ENCODE assay signal across 12 cellular contexts in the genomic region with DNA sequence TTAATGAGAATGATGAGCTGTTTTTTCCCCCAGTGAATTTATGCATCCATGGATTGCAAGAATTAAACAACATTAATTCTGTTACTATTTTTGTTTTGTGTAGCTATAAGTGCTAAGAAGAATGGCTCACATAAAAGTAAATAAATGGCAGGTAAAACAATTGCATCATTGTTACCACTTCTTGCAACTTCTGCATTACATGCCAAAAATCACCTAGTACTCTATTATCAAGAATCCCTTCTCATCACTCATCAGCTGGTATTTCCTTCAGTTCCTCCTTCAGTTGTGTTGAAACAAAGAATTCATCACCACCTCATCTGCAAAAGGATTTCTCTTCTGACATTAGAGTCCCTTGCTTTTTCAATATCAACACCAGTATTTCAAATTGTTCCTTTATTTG. TPM values are rescaled to one million over a fixed set of nuclear protein-coding genes. Genes with fewer than 3 reads are reported as not detected.
DNase-seq lines count a peak whose midpoint lies in the region; ATAC-seq and TF ChIP-seq lines count a peak whose summit lies in the region.
"Had no signal": no experiment of that assay in that cellular context is flagged by ENCODE, and none has a peak within 500 bp of the region (broad histone marks: within the 10 kb centered on the region; RNA-seq: fewer than 3 reads in every experiment).

No MANE protein-coding gene starts in this region.

- TF ChIP-seq POLR2A in adrenal gland (IDR thresholded peaks at IDR 0.05) (no peak), esophagus muscularis mucosa (IDR thresholded peaks at IDR 0.05; ENCODE audit: low read depth) (no peak), transverse colon (IDR thresholded peaks at IDR 0.05) (no peak)

- H3K4me3 ChIP-seq in adrenal gland: peak overlapping the region in 2 of 4 donors; percentile 17 to 56
- peak overlapping the region; percentile 48 to 57 (median 54) for H3K4me3 ChIP-seq in esophagus muscularis mucosa
- no peak overlapping the region for H3K4me3 ChIP-seq in neural progenitor cell
- peak overlapping the region in 3 of 4 donors; percentile 13 to 49 (median 25) for H3K4me3 ChIP-seq in transverse colon

- no peak overlapping the region for H3K9ac ChIP-seq in neural progenitor cell

- no peak overlapping the region for H3K4me2 ChIP-seq in neural progenitor cell

- H3K27ac ChIP-seq in adrenal gland (peak overlapping the region in 3 of 5 donors; percentile 27 to 61 (median 29)), esophagus muscularis mucosa (replicated peaks in 1 of 4) (peak overlapping the region; percentile 77 to 83 (median 81)), neural progenitor cell (no peak overlapping the region), transverse colon (peak overlapping the region; percentile 74 to 84 (median 76))
- H3K27ac ChIP-seq: HL-60, pancreas had no signal

- peaks cover 0 to 8% of the 10 kb centered on the region in 2 donors for H3K36me3 ChIP-seq in adrenal gland (replicated peaks in 1 of 2)
- H3K36me3 ChIP-seq in esophagus muscularis mucosa: peaks cover 9 to 37% (median 23%) of the 10 kb centered on the region in 4 donors
- H3K36me3 ChIP-seq in neural progenitor cell: no peaks in the 10 kb centered on the region
- H3K36me3 ChIP-seq in transverse colon: peaks cover 0 to under 1% (median 0%) of the 10 kb centered on the region in 4 donors
- H3K36me3 ChIP-seq: pancreas had no signal

- H3K9me3 Mint-ChIP-seq in neural progenitor cell: no peaks in the 10 kb centered on the region
- H3K9me3 Mint-ChIP-seq in stimulated activated memory B cell treated with anti-CD40 and anti-IgM and Interleukin-4, amounts not matched to agents 10 μg/mL and 1 μg/mL and 100 μg/mL, for 72 hours: no peaks in the 10 kb centered on the region
- no peaks in the 10 kb centered on the region for H3K9me3 Mint-ChIP-seq in natural killer cell treated with Interleukin-12 subunit alpha and Interleukin-12 subunit beta and Interleukin-15 and Interleukin-18, amount 100 ng/mL, for 72 hours
- H3K9me3 Mint-ChIP-seq: activated naive CD8-positive, alpha-beta T cell treated with anti-CD3 and anti-CD28 coated beads, Interleukin-2, amount 10 ng/mL, durations not matched to agents 7 days and 5 days had no signal

- no peak for TF ChIP-seq EP300 in esophagus muscularis mucosa (IDR thresholded peaks at IDR 0.05)
- no peak for TF ChIP-seq EP300 in transverse colon (IDR thresholded peaks at IDR 0.05; ENCODE audit: low read depth)

- peaks cover 27% of the 10 kb centered on the region for H3K4me1 Mint-ChIP-seq in neural progenitor cell
- H3K4me1 Mint-ChIP-seq in stimulated activated memory B cell treated with anti-CD40 and anti-IgM and Interleukin-4, amounts not matched to agents 10 μg/mL and 1 μg/mL and 100 μg/mL, for 72 hours: peaks cover 36% of the 10 kb centered on the region
- H3K4me1 Mint-ChIP-seq in natural killer cell treated with Interleukin-12 subunit alpha and Interleukin-12 subunit beta and Interleukin-15 and Interleukin-18, amount 100 ng/mL, for 72 hours (ENCODE audit: low read depth in 2 of 2): peaks cover 25 to 34% of the 10 kb centered on the region in 2 donors

- in situ Hi-C loops in transverse colon (cut with MboI; ENCODE audit: low pct_ligation_motif_present in 1 of 4, low pct_unique_long_range_greater_than_20kb in 1 of 4, low sequenced_read_pairs in 3 of 4): no loop called here

- H3K4me1 ChIP-seq in adrenal gland (replicated peaks in 1 of 2): peaks cover 0 to 24% of the 10 kb centered on the region in 2 donors
- peaks cover 38 to 76% (median 60%) of the 10 kb centered on the region in 4 donors for H3K4me1 ChIP-seq in esophagus muscularis mucosa
- no peaks in the 10 kb centered on the region for H3K4me1 ChIP-seq in neural progenitor cell
- H3K4me1 ChIP-seq in transverse colon: peaks cover 0 to 33% (median 2%) of the 10 kb centered on the region in 4 donors
- H3K4me1 ChIP-seq: pancreas had no signal

- peaks cover 1% of the 10 kb centered on the region for H3K36me3 Mint-ChIP-seq in neural progenitor cell
- no peaks in the 10 kb centered on the region for H3K36me3 Mint-ChIP-seq in stimulated activated memory B cell treated with anti-CD40 and anti-IgM and Interleukin-4, amounts not matched to agents 10 μg/mL and 1 μg/mL and 100 μg/mL, for 72 hours
- no peaks in the 10 kb centered on the region for H3K36me3 Mint-ChIP-seq in natural killer cell treated with Interleukin-12 subunit alpha and Interleukin-12 subunit beta and Interleukin-15 and Interleukin-18, amount 100 ng/mL, for 72 hours
- H3K36me3 Mint-ChIP-seq: activated naive CD8-positive, alpha-beta T cell treated with anti-CD3 and anti-CD28 coated beads, Interleukin-2, amount 10 ng/mL, durations not matched to agents 7 days and 5 days had no signal

- DNase-seq in adrenal gland (no peak), esophagus muscularis mucosa (ENCODE audit: extremely low spot score) (no peak), neural progenitor cell (ENCODE audit: low spot score) (no peak), transverse colon (no peak)
- DNase-seq in natural killer cell treated with Interleukin-12 subunit alpha and Interleukin-12 subunit beta and Interleukin-15 and Interleukin-18, amount 100 ng/mL, for 72 hours (ENCODE audit: low spot score): no peak
- no peak for DNase-seq in activated CD4-positive, alpha-beta T cell treated with anti-CD3 and anti-CD28 coated beads for 4 hours
- DNase-seq: activated naive CD8-positive, alpha-beta T cell treated with anti-CD3 and anti-CD28 coated beads, Interleukin-2, amount 10 ng/mL, durations not matched to agents 7 days and 5 days; effector CD4-positive, alpha-beta T cell; pancreas had no signal

- no peak overlapping the region for H3K27ac Mint-ChIP-seq in neural progenitor cell
- H3K27ac Mint-ChIP-seq in stimulated activated memory B cell treated with anti-CD40 and anti-IgM and Interleukin-4, amounts not matched to agents 10 μg/mL and 1 μg/mL and 100 μg/mL, for 72 hours: no peak overlapping the region
- H3K27ac Mint-ChIP-seq in natural killer cell treated with Interleukin-12 subunit alpha and Interleukin-12 subunit beta and Interleukin-15 and Interleukin-18, amount 100 ng/mL, for 72 hours: no peak overlapping the region
- H3K27ac Mint-ChIP-seq: activated naive CD8-positive, alpha-beta T cell treated with anti-CD3 and anti-CD28 coated beads, Interleukin-2, amount 10 ng/mL, durations not matched to agents 7 days and 5 days had no signal

- H3F3A ChIP-seq in neural progenitor cell (ENCODE audit: low read depth): no peaks in the 10 kb centered on the region

- H2AFZ ChIP-seq in neural progenitor cell (replicated peaks): no peak overlapping the region

- intact Hi-C loops in adrenal gland (cut with DNase I): no loop called here
- intact Hi-C loops in esophagus muscularis mucosa (cut with DNase I): no loop called here
- intact Hi-C loops in transverse colon (cut with DNase I; ENCODE audit: low total_unique reads): loop anchor here (10.0 kb wide), 1 partner anchor 1090 kb away; no protein-coding TSS in a partner anchor

- H3K4me3 Mint-ChIP-seq in neural progenitor cell: peak overlapping the region; percentile 50
- H3K4me3 Mint-ChIP-seq in stimulated activated memory B cell treated with anti-CD40 and anti-IgM and Interleukin-4, amounts not matched to agents 10 μg/mL and 1 μg/mL and 100 μg/mL, for 72 hours: no peak overlapping the region
- H3K4me3 Mint-ChIP-seq in natural killer cell treated with Interleukin-12 subunit alpha and Interleukin-12 subunit beta and Interleukin-15 and Interleukin-18, amount 100 ng/mL, for 72 hours: no peak overlapping the region
- H3K4me3 Mint-ChIP-seq: activated naive CD8-positive, alpha-beta T cell treated with anti-CD3 and anti-CD28 coated beads, Interleukin-2, amount 10 ng/mL, durations not matched to agents 7 days and 5 days had no signal

- H3K27me3 Mint-ChIP-seq in neural progenitor cell (ENCODE audit: insufficient read depth, low read depth): no peaks in the 10 kb centered on the region
- peaks cover 37% of the 10 kb centered on the region for H3K27me3 Mint-ChIP-seq in stimulated activated memory B cell treated with anti-CD40 and anti-IgM and Interleukin-4, amounts not matched to agents 10 μg/mL and 1 μg/mL and 100 μg/mL, for 72 hours
- H3K27me3 Mint-ChIP-seq in natural killer cell treated with Interleukin-12 subunit alpha and Interleukin-12 subunit beta and Interleukin-15 and Interleukin-18, amount 100 ng/mL, for 72 hours: no peaks in the 10 kb centered on the region

- H3K9me3 ChIP-seq in adrenal gland (replicated peaks in 1 of 3): no peaks in the 10 kb centered on the region
- H3K9me3 ChIP-seq in esophagus muscularis mucosa: no peaks in the 10 kb centered on the region
- no peaks in the 10 kb centered on the region for H3K9me3 ChIP-seq in neural progenitor cell (ENCODE audit: low read depth)
- H3K9me3 ChIP-seq in transverse colon: no peaks in the 10 kb centered on the region
- H3K9me3 ChIP-seq: pancreas had no signal

- no peak for ATAC-seq in stimulated activated memory B cell treated with anti-CD40 and anti-IgM and Interleukin-4, amounts not matched to agents 10 μg/mL and 1 μg/mL and 100 μg/mL, for 72 hours
- no peak for ATAC-seq in natural killer cell treated with Interleukin-12 subunit alpha and Interleukin-12 subunit beta and Interleukin-15 and Interleukin-18, amount 100 ng/mL, for 72 hours
- ATAC-seq: activated CD4-positive, CD25-positive, alpha-beta regulatory T cell treated with anti-CD3 and anti-CD28 coated beads, Interleukin-2, amount 50 U/mL, for 24 hours had no signal

- no peak for TF ChIP-seq CTCF in adrenal gland (IDR thresholded peaks at IDR 0.05)
- TF ChIP-seq CTCF in esophagus muscularis mucosa (IDR thresholded peaks at IDR 0.05): no peak
- no peak for TF ChIP-seq CTCF in neural progenitor cell (IDR thresholded peaks at IDR 0.05)
- no peak for TF ChIP-seq CTCF in transverse colon (IDR thresholded peaks at IDR 0.05)

- H3K79me2 ChIP-seq in neural progenitor cell (ENCODE audit: low read depth): no peaks in the 10 kb centered on the region

- H3K27me3 ChIP-seq in adrenal gland (no peaks in the 10 kb centered on the region), esophagus muscularis mucosa (no peaks in the 10 kb centered on the region), neural progenitor cell (no peaks in the 10 kb centered on the region), transverse colon (no peaks in the 10 kb centered on the region)
- H3K27me3 ChIP-seq: pancreas had no signal

- H4K20me1 ChIP-seq in neural progenitor cell (ENCODE audit: low read depth): no peaks in the 10 kb centered on the region

RNA-seq across cellular contexts. Expression of gene A2M, which starts 0.8 kb away (rescaled TPM):
- total RNA-seq in adrenal gland (100 to 1,000 TPM; 279 to 897 (median 381) TPM), esophagus muscularis mucosa (100 to 1,000 TPM; 271 to 678 (median 484) TPM), neural progenitor cell (ENCODE audit: low replicate concordance) (0.03 TPM in 1 of 2 replicates, not detected in the other), transverse colon (100 to 1,000 TPM in 2 of 4 donors, 10 to 100 TPM in 2; 66.2 to 136 (median 96.5) TPM)
- polyA plus RNA-seq in adrenal gland: 100 to 1,000 TPM; 141 to 481 (median 164) TPM
- under 1 TPM in 1 of 2 donors, not detected in 1; 0.59 TPM for total RNA-seq in natural killer cell treated with Interleukin-12 subunit alpha and Interleukin-12 subunit beta and Interleukin-15 and Interleukin-18, amount 100 ng/mL, for 72 hours

Comparison
In these comparisons a context has a peak if more than half of its experiments do, and no peak if none do; other contexts are left out.
1. RNA of gene A2M, which starts 0.8 kb away (total RNA-seq): 271 to 678 TPM in esophagus muscularis mucosa, 279 to 897 TPM in adrenal gland and 66.2 to 136 TPM in transverse colon; 0.59 TPM in natural killer cell treated with Interleukin-12 subunit alpha and Interleukin-12 subunit beta and Interleukin-15 and Interleukin-18, amount 100 ng/mL, for 72 hours and 0.03 TPM in neural progenitor cell; every median in the first group is over 10 times any median in the second.